Comparison of ENCODE assay signal across 13 cellular contexts in the genomic region with DNA sequence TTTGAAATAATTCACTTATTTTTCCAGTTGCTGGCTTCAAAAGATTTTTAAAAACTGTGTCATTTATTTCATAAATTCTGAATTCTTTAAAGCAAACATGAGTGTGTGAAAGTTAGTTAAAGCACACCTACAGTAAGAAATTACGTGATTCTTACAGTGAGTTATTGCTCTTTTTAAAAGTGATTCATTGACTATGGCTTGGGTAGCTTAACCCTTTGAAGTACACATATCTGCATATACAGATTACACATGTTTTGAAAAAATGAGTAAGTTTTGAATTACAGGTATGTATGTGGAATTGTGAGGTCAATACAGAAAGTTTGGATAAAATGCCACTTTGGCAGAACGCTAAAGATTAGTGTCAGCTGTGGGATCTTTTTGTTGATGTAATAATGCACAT.
DNase-seq lines count a peak whose midpoint lies in the region; ATAC-seq, FAIRE-seq and TF ChIP-seq lines count a peak whose summit lies in the region.
"Had no signal": no experiment of that assay in that cellular context is flagged by ENCODE, and none has a peak within 500 bp of the region (broad histone marks: within the 10 kb centered on the region; RNA-seq: fewer than 3 reads in every experiment).

No MANE protein-coding gene starts in this region.

- FAIRE-seq in A549 (lab: Jason Lieb, UNC) (peak; percentile 56), GM12892 (lab: Jason Lieb, UNC) (peak; percentile 56)

- no peak for TF ChIP-seq EP300 in A549 (IDR thresholded peaks at IDR 0.05)

- 57% methylated on average over 2 of the region's 2 CpGs for WGBS in A549 (ENCODE audit: missing lambda C conversion rate)

- DNase-seq in A549 (ENCODE audit: low read depth in 1 of 2, low spot score in 1 of 2) (no peak), GM12892 (ENCODE audit: insufficient read length) (no peak), NCI-H187 treated with DMSO at 0.1 percent for 48 hours (lab: John Stamatoyannopoulos, UW) (no peak), DMS79 treated with DMSO at 0.1 percent for 48 hours (lab: John Stamatoyannopoulos, UW) (no peak)
- DNase-seq in activated naive CD8-positive, alpha-beta T cell treated with anti-CD3 and anti-CD28 coated beads, Interleukin-2, amount 10 ng/mL, durations not matched to agents 7 days and 5 days = no peak
- no peak for DNase-seq in naive thymus-derived CD8-positive, alpha-beta T cell
- DNase-seq in stimulated activated CD4-positive, alpha-beta T cell treated with anti-CD3 and anti-CD28 coated beads, Interleukin-4, amount 100 ng/mL, for 24 hours = no peak
- DNase-seq in stimulated activated CD4-positive, alpha-beta T cell treated with anti-CD3 and anti-CD28 coated beads, Interleukin-4, amount 100 ng/mL, for 4 hours = no peak
- DNase-seq: HFFc6, hippocampal formation, NCI-H226 had no signal

- no peak for ATAC-seq in A549
- ATAC-seq in activated naive CD8-positive, alpha-beta T cell treated with anti-CD3 and anti-CD28 coated beads, Interleukin-2, amount 10 ng/mL, durations not matched to agents 7 days and 5 days (ENCODE audit: low read depth) = no peak
- ATAC-seq in naive thymus-derived CD8-positive, alpha-beta T cell = no peak

- H3K27me3 Mint-ChIP-seq in activated naive CD8-positive, alpha-beta T cell treated with anti-CD3 and anti-CD28 coated beads, Interleukin-2, amount 10 ng/mL, durations not matched to agents 7 days and 5 days = no peaks in the 10 kb centered on the region
- no peaks in the 10 kb centered on the region for H3K27me3 Mint-ChIP-seq in naive thymus-derived CD8-positive, alpha-beta T cell

- H3K4me2 ChIP-seq in A549 = peak overlapping the region; percentile 72

- H3K27ac ChIP-seq in A549 = peak overlapping the region in 1 of 2 experiments; percentile 40; a peak in 3 of 6 replicates
- H3K27ac ChIP-seq: cardiac muscle cell, VCaP had no signal

- no peak for TF ChIP-seq CTCF in A549 (IDR thresholded peaks at IDR 0.05)

- peaks cover 21% of the 10 kb centered on the region for H3K4me1 ChIP-seq in A549

- TF ChIP-seq POLR2A in A549 (IDR thresholded peaks at IDR 0.05; ENCODE audit: low read length) = no peak
- no peak for TF ChIP-seq POLR2A in GM12892 (IDR thresholded peaks at IDR 0.05; ENCODE audit: low read depth, low read length)

- H3K4me1 Mint-ChIP-seq in activated naive CD8-positive, alpha-beta T cell treated with anti-CD3 and anti-CD28 coated beads, Interleukin-2, amount 10 ng/mL, durations not matched to agents 7 days and 5 days = peaks cover 46% of the 10 kb centered on the region
- H3K4me1 Mint-ChIP-seq in naive thymus-derived CD8-positive, alpha-beta T cell = peaks cover 25 to 86% (median 65%) of the 10 kb centered on the region in 4 donors

- peaks cover 24% of the 10 kb centered on the region for H3K36me3 Mint-ChIP-seq in activated naive CD8-positive, alpha-beta T cell treated with anti-CD3 and anti-CD28 coated beads, Interleukin-2, amount 10 ng/mL, durations not matched to agents 7 days and 5 days
- no peaks in the 10 kb centered on the region for H3K36me3 Mint-ChIP-seq in naive thymus-derived CD8-positive, alpha-beta T cell

- POLR2A ChIA-PET in A549 (lab: Yijun Ruan, JAX) = interaction anchor here (1.0 to 1.3 kb wide), 3 partner anchors 10 to 65 kb away, joined by 3 to 4 read pairs (median 4); partner anchors contain the start of gene MBNL1
- POLR2A ChIA-PET in activated naive CD8-positive, alpha-beta T cell treated with anti-CD3 and anti-CD28 coated beads, Interleukin-2, amount 10 ng/mL, durations not matched to agents 7 days and 5 days (lab: Charles Lee) = interaction anchor here (0.8 to 12.2 kb wide), 9 partner anchors 10 to 77 kb away, joined by 3 to 132 read pairs (median 5); partner anchors contain the start of gene MBNL1
- POLR2A ChIA-PET in naive thymus-derived CD8-positive, alpha-beta T cell (lab: Charles Lee) = interaction anchor here (0.6 to 4.1 kb wide), 14 partner anchors 9 to 1177 kb away, joined by 3 to 22 read pairs (median 6); partner anchors contain the start of gene MBNL1

- H3K9me3 Mint-ChIP-seq in activated naive CD8-positive, alpha-beta T cell treated with anti-CD3 and anti-CD28 coated beads, Interleukin-2, amount 10 ng/mL, durations not matched to agents 7 days and 5 days = peaks cover 5% of the 10 kb centered on the region
- H3K9me3 Mint-ChIP-seq in naive thymus-derived CD8-positive, alpha-beta T cell = no peaks in the 10 kb centered on the region
- H3K9me3 Mint-ChIP-seq: HFFc6 had no signal

- CTCF ChIA-PET in A549 (lab: Yijun Ruan, JAX) = interaction anchor here (0.9 to 1.7 kb wide), 3 partner anchors 15 to 239 kb away, joined by 3 to 4 read pairs (median 3); no protein-coding TSS in a partner anchor

- H3K9me3 ChIP-seq in A549 = no peaks in the 10 kb centered on the region

- H3K27ac Mint-ChIP-seq in activated naive CD8-positive, alpha-beta T cell treated with anti-CD3 and anti-CD28 coated beads, Interleukin-2, amount 10 ng/mL, durations not matched to agents 7 days and 5 days = peak overlapping the region; percentile 64
- H3K27ac Mint-ChIP-seq in naive thymus-derived CD8-positive, alpha-beta T cell = peak overlapping the region in 9 of 10 donors; percentile 17 to 99 (median 77)

- H3K4me3 ChIP-seq in A549 = no peak overlapping the region
- H3K4me3 ChIP-seq: cardiac muscle cell had no signal

- peak overlapping the region; percentile 76 for H3K4me3 Mint-ChIP-seq in activated naive CD8-positive, alpha-beta T cell treated with anti-CD3 and anti-CD28 coated beads, Interleukin-2, amount 10 ng/mL, durations not matched to agents 7 days and 5 days
- peak overlapping the region; percentile 26 to 96 (median 74) for H3K4me3 Mint-ChIP-seq in naive thymus-derived CD8-positive, alpha-beta T cell
- H3K4me3 Mint-ChIP-seq: HFFc6 had no signal

- TF ChIP-seq RAD21 in A549 (conservative IDR thresholded peaks at IDR 0.05 in 1 of 2, IDR thresholded peaks at IDR 0.05 in 1 of 2) = no peak

TF ChIP-seq in A549, 52 proteins besides CTCF, POLR2A, EP300 and RAD21:
- TF ChIP-seq, protein P1, sequence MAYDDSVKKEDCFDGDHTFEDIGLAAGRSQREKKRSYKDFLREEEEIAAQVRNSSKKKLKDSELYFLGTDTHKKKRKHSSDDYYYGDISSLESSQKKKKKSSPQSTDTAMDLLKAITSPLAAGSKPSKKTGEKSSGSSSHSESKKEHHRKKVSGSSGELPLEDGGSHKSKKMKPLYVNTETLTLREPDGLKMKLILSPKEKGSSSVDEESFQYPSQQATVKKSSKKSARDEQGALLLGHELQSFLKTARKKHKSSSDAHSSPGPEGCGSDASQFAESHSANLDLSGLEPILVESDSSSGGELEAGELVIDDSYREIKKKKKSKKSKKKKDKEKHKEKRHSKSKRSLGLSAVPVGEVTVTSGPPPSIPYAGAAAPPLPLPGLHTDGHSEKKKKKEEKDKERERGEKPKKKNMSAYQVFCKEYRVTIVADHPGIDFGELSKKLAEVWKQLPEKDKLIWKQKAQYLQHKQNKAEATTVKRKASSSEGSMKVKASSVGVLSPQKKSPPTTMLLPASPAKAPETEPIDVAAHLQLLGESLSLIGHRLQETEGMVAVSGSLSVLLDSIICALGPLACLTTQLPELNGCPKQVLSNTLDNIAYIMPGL (CRISPR knock-in tag; IDR thresholded peaks at IDR 0.05; ENCODE audit: borderline replicate concordance) = no peak
- TF ChIP-seq ESRRA (IDR thresholded peaks at IDR 0.05; ENCODE audit: borderline replicate concordance, low read length) (no peak), KDM1A (IDR thresholded peaks at IDR 0.05; ENCODE audit: low read depth) (no peak), USF2 (IDR thresholded peaks at IDR 0.05) (no peak), SMC3 (IDR thresholded peaks at IDR 0.05) (no peak), HOXB13 (CRISPR knock-in tag; IDR thresholded peaks at IDR 0.05; ENCODE audit: low read depth) (no peak), CBX2 (IDR thresholded peaks at IDR 0.05; ENCODE audit: borderline replicate concordance, low read depth) (no peak), ZNF302 (CRISPR knock-in tag; IDR thresholded peaks at IDR 0.05) (no peak), HEYL (CRISPR knock-in tag; IDR thresholded peaks at IDR 0.05) (no peak), EHMT2 (IDR thresholded peaks at IDR 0.05; ENCODE audit: low read depth) (no peak), CHD2 (IDR thresholded peaks at IDR 0.05; ENCODE audit: low read length, partially characterized antibody) (no peak), FOXS1 (CRISPR knock-in tag; IDR thresholded peaks at IDR 0.05) (no peak), CHD4 (IDR thresholded peaks at IDR 0.05; ENCODE audit: borderline replicate concordance) (no peak)
- TF ChIP-seq, protein P2, sequence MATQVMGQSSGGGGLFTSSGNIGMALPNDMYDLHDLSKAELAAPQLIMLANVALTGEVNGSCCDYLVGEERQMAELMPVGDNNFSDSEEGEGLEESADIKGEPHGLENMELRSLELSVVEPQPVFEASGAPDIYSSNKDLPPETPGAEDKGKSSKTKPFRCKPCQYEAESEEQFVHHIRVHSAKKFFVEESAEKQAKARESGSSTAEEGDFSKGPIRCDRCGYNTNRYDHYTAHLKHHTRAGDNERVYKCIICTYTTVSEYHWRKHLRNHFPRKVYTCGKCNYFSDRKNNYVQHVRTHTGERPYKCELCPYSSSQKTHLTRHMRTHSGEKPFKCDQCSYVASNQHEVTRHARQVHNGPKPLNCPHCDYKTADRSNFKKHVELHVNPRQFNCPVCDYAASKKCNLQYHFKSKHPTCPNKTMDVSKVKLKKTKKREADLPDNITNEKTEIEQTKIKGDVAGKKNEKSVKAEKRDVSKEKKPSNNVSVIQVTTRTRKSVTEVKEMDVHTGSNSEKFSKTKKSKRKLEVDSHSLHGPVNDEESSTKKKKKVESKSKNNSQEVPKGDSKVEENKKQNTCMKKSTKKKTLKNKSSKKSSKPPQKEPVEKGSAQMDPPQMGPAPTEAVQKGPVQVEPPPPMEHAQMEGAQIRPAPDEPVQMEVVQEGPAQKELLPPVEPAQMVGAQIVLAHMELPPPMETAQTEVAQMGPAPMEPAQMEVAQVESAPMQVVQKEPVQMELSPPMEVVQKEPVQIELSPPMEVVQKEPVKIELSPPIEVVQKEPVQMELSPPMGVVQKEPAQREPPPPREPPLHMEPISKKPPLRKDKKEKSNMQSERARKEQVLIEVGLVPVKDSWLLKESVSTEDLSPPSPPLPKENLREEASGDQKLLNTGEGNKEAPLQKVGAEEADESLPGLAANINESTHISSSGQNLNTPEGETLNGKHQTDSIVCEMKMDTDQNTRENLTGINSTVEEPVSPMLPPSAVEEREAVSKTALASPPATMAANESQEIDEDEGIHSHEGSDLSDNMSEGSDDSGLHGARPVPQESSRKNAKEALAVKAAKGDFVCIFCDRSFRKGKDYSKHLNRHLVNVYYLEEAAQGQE (IDR thresholded peaks at IDR 0.05) = no peak
TF ChIP-seq in A549: peak in this region for 0.
